Comparison of ENCODE assay signal across 1 cellular context in genomic region chr6:108359901-108360882, GRCh38.
A peak's percentile ranks its signal among the peaks of the same experiment; 100 is the strongest.
TF ChIP-seq lines count a peak whose summit lies in the region.

No MANE protein-coding gene starts in this region.

TF ChIP-seq in HepG2, 621 proteins besides CTCF, POLR2A, EP300 and RAD21:
- TF ChIP-seq BRF2 (CRISPR knock-in tag; IDR thresholded peaks at IDR 0.05) (no peak), RERE (CRISPR knock-in tag; IDR thresholded peaks at IDR 0.05; ENCODE audit: low read depth) (no peak), STAG1 (CRISPR knock-in tag; IDR thresholded peaks at IDR 0.05) (peak; percentile 13; the same call in 1 of the 2 replicates), ZNF619 (CRISPR knock-in tag; IDR thresholded peaks at IDR 0.05) (no peak), CEBPB (IDR thresholded peaks at IDR 0.05; ENCODE audit: borderline replicate concordance, low read depth, low read length) (peak; percentile 42; the same call in 1 of the 2 replicates), IRF9 (CRISPR knock-in tag; IDR thresholded peaks at IDR 0.05; ENCODE audit: borderline replicate concordance) (no peak), PTBP1 (IDR thresholded peaks at IDR 0.05; ENCODE audit: low read depth, low read length, poor library complexity, severe bottlenecking) (no peak), ZNF547 (CRISPR knock-in tag; IDR thresholded peaks at IDR 0.05) (no peak), KLF9 (CRISPR knock-in tag; IDR thresholded peaks at IDR 0.05; ENCODE audit: low read depth) (no peak)
